In the genomic region with DNA sequence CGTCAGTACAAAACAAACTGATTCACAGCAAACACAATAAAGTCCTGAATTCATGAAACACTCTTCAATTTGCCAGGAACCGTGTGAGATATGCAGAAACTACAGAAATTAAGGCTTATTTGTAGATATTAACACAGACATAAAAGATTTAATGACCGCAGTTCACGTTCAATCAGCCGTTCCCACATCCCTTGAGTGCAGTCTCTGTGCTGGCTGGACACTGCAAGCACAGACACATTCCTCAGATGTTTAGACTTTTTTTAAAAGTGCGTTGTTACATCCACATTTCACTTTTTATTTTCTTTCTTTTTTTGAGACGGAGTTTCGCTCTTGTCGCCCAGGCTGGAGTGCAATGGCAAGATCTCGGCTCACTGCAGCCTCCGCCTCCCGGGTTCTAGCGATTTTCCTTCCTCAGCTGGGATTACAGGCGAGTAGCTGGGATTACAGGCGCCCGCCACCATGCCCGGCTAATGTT, we compare ENCODE assay signal across 8 cellular contexts. TPM values are rescaled to one million over a fixed set of nuclear protein-coding genes. Genes with fewer than 3 reads are reported as not detected.
DNase-seq lines count a peak whose midpoint lies in the region; TF ChIP-seq lines count a peak whose summit lies in the region.

No MANE protein-coding gene starts in this region.

- H3K9me3 ChIP-seq in mesodermal cell (ENCODE audit: control insufficient read depth, low read length), result no peaks in the 10 kb centered on the region

- H3K36me3 ChIP-seq in mesodermal cell (ENCODE audit: control insufficient read depth, insufficient read depth, low read length), result peaks cover 9% of the 10 kb centered on the region

- 8 to 19% methylated on average over 11 to 12 of the region's 17 CpGs for WGBS in mesodermal cell (ENCODE audit: insufficient coverage in 2 of 2), 2 experiments

- TF ChIP-seq CTCF in NB4 (IDR thresholded peaks at IDR 0.05; ENCODE audit: low read depth, low read length) (no peak), dorsolateral prefrontal cortex (IDR thresholded peaks at IDR 0.05 in 54 of 56, conservative IDR thresholded peaks at IDR 0.05 in 2 of 56; ENCODE audit: low read depth in 1 of 56, partially characterized antibody in 56 of 56) (no peak)

- peak; percentile 36 for DNase-seq in DMS53 (lab: John Stamatoyannopoulos, UW)
- DNase-seq in NB4 (ENCODE audit: low read depth), result peak; percentile 17
- no peak for DNase-seq in dorsolateral prefrontal cortex
- DNase-seq in T1000 (lab: John Stamatoyannopoulos, UW), result no peak
- no peak for DNase-seq in occipital lobe (lab: John Stamatoyannopoulos, UW)
- no peak for DNase-seq in NCI-H1092 (lab: John Stamatoyannopoulos, UW)
- DNase-seq in KG1 (lab: John Stamatoyannopoulos, UW), result no peak

- intact Hi-C loops in dorsolateral prefrontal cortex (cut with DNase I), result loop anchor here in 1 of 2 donors (10.0 kb wide), 1 partner anchor 201 kb away; the partner anchor contains the start of gene GNAQ

- H3K27ac ChIP-seq in dorsolateral prefrontal cortex (peak overlapping the region in 55 of 59 donors; percentile 11 to 91 (median 79)), mesodermal cell (ENCODE audit: low read depth, low read length, severe bottlenecking) (peak overlapping the region; percentile 78)

- TF ChIP-seq POLR2A in NB4 (IDR thresholded peaks at IDR 0.05; ENCODE audit: extremely low read depth, insufficient read length), result no peak

- H3K4me1 ChIP-seq in mesodermal cell (ENCODE audit: control insufficient read depth, insufficient read depth, low read length, poor library complexity, severe bottlenecking), result no peaks in the 10 kb centered on the region

- no peaks in the 10 kb centered on the region for H3K27me3 ChIP-seq in dorsolateral prefrontal cortex

- H3K4me3 ChIP-seq in NB4 (ENCODE audit: low read depth, low read length) (peak overlapping the region; percentile 88), dorsolateral prefrontal cortex (peak overlapping the region; percentile 57 to 98 (median 89)), mesodermal cell (ENCODE audit: extremely low read depth, insufficient read depth, low read length, poor library complexity, severe bottlenecking) (peak overlapping the region; percentile 69)

RNA-seq across cellular contexts. Expression of gene CEP78, which starts 0.5 kb away (rescaled TPM):
- total RNA-seq in dorsolateral prefrontal cortex, result 10 to 100 TPM; 18.6 to 35.0 (median 25.0) TPM
- 32.0 TPM for polyA plus RNA-seq in mesodermal cell (2013, experiment 1 of 2)
- polyA plus RNA-seq in mesodermal cell (2013, experiment 2 of 2), result 37.3 TPM
- 62.1 TPM for total RNA-seq in occipital lobe

Comparison
In these comparisons a context has a peak if more than half of its experiments do, and no peak if none do; other contexts are left out.
1. DNase-seq: peak in DMS53 (single experiment) and NB4 (single experiment); none in dorsolateral prefrontal cortex (0 of 10), T1000 (single experiment), occipital lobe (single experiment), NCI-H1092 (single experiment) and KG1 (single experiment).
2. Peak in every context shown above with its lines, with median percentiles within 50 percentile points of each other: H3K4me3 ChIP-seq.